Comparison of ENCODE assay signal across 8 cellular contexts in genomic region chr9:137028281-137029057, GRCh38. TPM values are rescaled to one million over a fixed set of nuclear protein-coding genes. Genes with fewer than 3 reads are reported as not detected.
DNase-seq lines count a peak whose midpoint lies in the region; ATAC-seq lines count a peak whose summit lies in the region.

No MANE protein-coding gene starts in this region.

- peak overlapping the region; percentile 85 for H3K4me3 ChIP-seq in SK-N-MC
- peak overlapping the region; percentile 39 to 58 for H3K4me3 ChIP-seq in aorta (ENCODE audit: low read length in 2 of 2)

- peak overlapping the region; percentile 67 for H3K9ac ChIP-seq in SK-N-MC (ENCODE audit: insufficient read length)

- peak overlapping the region in 2 of 3 donors; percentile 81 to 96 for H3K27ac Mint-ChIP-seq in IgD-negative memory B cell
- H3K27ac Mint-ChIP-seq in activated naive CD8-positive, alpha-beta T cell treated with anti-CD3 and anti-CD28 coated beads, Interleukin-2, amount 10 ng/mL, durations not matched to agents 7 days and 5 days = peak overlapping the region; percentile 58

- H3K4me3 Mint-ChIP-seq in IgD-negative memory B cell = peak overlapping the region; percentile 80 to 97 (median 90)
- H3K4me3 Mint-ChIP-seq in activated naive CD8-positive, alpha-beta T cell treated with anti-CD3 and anti-CD28 coated beads, Interleukin-2, amount 10 ng/mL, durations not matched to agents 7 days and 5 days = peak overlapping the region; percentile 74

- ATAC-seq in activated naive CD8-positive, alpha-beta T cell treated with anti-CD3 and anti-CD28 coated beads, Interleukin-2, amount 10 ng/mL, durations not matched to agents 7 days and 5 days (ENCODE audit: low read depth) = peak; percentile 63
- ATAC-seq in left cardiac atrium = peak; percentile 36 to 55
- ATAC-seq in aorta (ENCODE audit: low FRiP score) = peak; percentile 61

- 0 to 1% methylated on average over 73 to 95 of the region's 95 CpGs for WGBS in aorta, 2 donors

- no peaks in the 10 kb centered on the region for H3K27me3 ChIP-seq in aorta (ENCODE audit: control insufficient read depth in 1 of 2, insufficient read depth in 2 of 2, low read length in 1 of 2)

- H3K4me1 Mint-ChIP-seq in IgD-negative memory B cell = peaks cover 23 to 34% (median 27%) of the 10 kb centered on the region in 3 donors
- H3K4me1 Mint-ChIP-seq in activated naive CD8-positive, alpha-beta T cell treated with anti-CD3 and anti-CD28 coated beads, Interleukin-2, amount 10 ng/mL, durations not matched to agents 7 days and 5 days = peaks cover 29% of the 10 kb centered on the region

- H3K9me3 ChIP-seq in SK-N-MC (ENCODE audit: low read depth, low read length) = no peaks in the 10 kb centered on the region
- no peaks in the 10 kb centered on the region for H3K9me3 ChIP-seq in aorta (ENCODE audit: control insufficient read depth, low read length)

- POLR2A ChIA-PET in activated naive CD8-positive, alpha-beta T cell treated with anti-CD3 and anti-CD28 coated beads, Interleukin-2, amount 10 ng/mL, durations not matched to agents 7 days and 5 days (lab: Charles Lee) = interaction anchor here (0.6 to 2.4 kb wide), 8 partner anchors 10 to 212 kb away, joined by 3 to 8 read pairs (median 4); partner anchors contain the start of genes MAN1B1, SAPCD2 and TUBB4B

- H3K27me3 Mint-ChIP-seq in IgD-negative memory B cell = no peaks in the 10 kb centered on the region
- peaks cover 2% of the 10 kb centered on the region for H3K27me3 Mint-ChIP-seq in activated naive CD8-positive, alpha-beta T cell treated with anti-CD3 and anti-CD28 coated beads, Interleukin-2, amount 10 ng/mL, durations not matched to agents 7 days and 5 days

- H3K36me3 ChIP-seq in SK-N-MC (ENCODE audit: insufficient read depth, low read length) = no peaks in the 10 kb centered on the region
- H3K36me3 ChIP-seq in aorta (ENCODE audit: control insufficient read depth in 1 of 2, insufficient read depth in 2 of 2, low read length in 1 of 2) = no peaks in the 10 kb centered on the region

- H3K36me3 Mint-ChIP-seq in IgD-negative memory B cell = no peaks in the 10 kb centered on the region
- no peaks in the 10 kb centered on the region for H3K36me3 Mint-ChIP-seq in activated naive CD8-positive, alpha-beta T cell treated with anti-CD3 and anti-CD28 coated beads, Interleukin-2, amount 10 ng/mL, durations not matched to agents 7 days and 5 days

- intact Hi-C loops in left cardiac atrium (cut with DNase I) = no loop called here
- intact Hi-C loops in posterior cingulate gyrus (cut with DNase I) = loop anchor here (5.0 kb wide), 1 partner anchor 241 kb away; no protein-coding TSS in a partner anchor
- intact Hi-C loops in aorta (cut with DNase I) = loop anchor here in 1 of 2 donors (2.0 kb wide), 1 partner anchor 238 kb away; the partner anchor contains the start of gene TMEM141

- no peaks in the 10 kb centered on the region for H3K4me1 ChIP-seq in aorta (ENCODE audit: control insufficient read depth in 1 of 2, insufficient read depth in 2 of 2, low read length in 2 of 2)

- DNase-seq in SIG-M5 treated with dmso at 0.1 percent for 504 hours (lab: John Stamatoyannopoulos, UW; ENCODE audit: unreplicated experiment) (peak; percentile 65), SIG-M5 (lab: John Stamatoyannopoulos, UW) (no peak), SK-N-MC (ENCODE audit: low read depth, low spot score) (no peak), left cardiac atrium (peak; percentile 64), posterior cingulate gyrus (peak in 8 of 10 donors; percentile 63 to 96 (median 73)), aorta (peak; percentile 69 to 87)
- peak; percentile 88 for DNase-seq in activated naive CD8-positive, alpha-beta T cell treated with anti-CD3 and anti-CD28 coated beads, Interleukin-2, amount 10 ng/mL, durations not matched to agents 7 days and 5 days

- H3K9me3 Mint-ChIP-seq in IgD-negative memory B cell = no peaks in the 10 kb centered on the region
- H3K9me3 Mint-ChIP-seq in activated naive CD8-positive, alpha-beta T cell treated with anti-CD3 and anti-CD28 coated beads, Interleukin-2, amount 10 ng/mL, durations not matched to agents 7 days and 5 days = no peaks in the 10 kb centered on the region

- no peak overlapping the region for H3K27ac ChIP-seq in SK-N-MC
- H3K27ac ChIP-seq in aorta (ENCODE audit: low read depth in 1 of 2, low read length in 2 of 2) = no peak overlapping the region

RNA-seq across cellular contexts. Expression of gene ABCA2, which starts 0.4 kb away (rescaled TPM):
- 3.9 TPM for polyA plus RNA-seq in IgD-negative memory B cell
- 10 to 100 TPM; 67.1 to 74.5 TPM for total RNA-seq in activated naive CD8-positive, alpha-beta T cell treated with anti-CD3 and anti-CD28 coated beads, Interleukin-2, amount 10 ng/mL, durations not matched to agents 7 days and 5 days
- 10 to 100 TPM; 30.0 to 33.2 TPM for total RNA-seq in left cardiac atrium
- 10 to 100 TPM; 27.3 to 60.0 TPM for total RNA-seq in aorta
- 10 to 100 TPM in 1 of 2 donors, 1 to 10 TPM in 1; 9.0 to 48.1 TPM for polyA plus RNA-seq in aorta

RNA-seq across cellular contexts. Expression of gene FUT7, which starts 3.4 kb away (rescaled TPM):
- polyA plus RNA-seq in IgD-negative memory B cell (26.6 TPM), aorta (not detected)
- under 1 TPM; 0.39 to 0.62 TPM for total RNA-seq in activated naive CD8-positive, alpha-beta T cell treated with anti-CD3 and anti-CD28 coated beads, Interleukin-2, amount 10 ng/mL, durations not matched to agents 7 days and 5 days
- total RNA-seq in left cardiac atrium (under 1 TPM; 0.24 to 0.35 TPM), aorta (under 1 TPM; 0.27 to 0.68 TPM)

RNA-seq across cellular contexts. Expression of gene NPDC1, which starts 17.5 kb away (rescaled TPM):
- polyA plus RNA-seq in IgD-negative memory B cell (2.0 TPM), aorta (100 to 1,000 TPM in 1 of 2 donors, 10 to 100 TPM in 1; 26.5 to 190 TPM)
- total RNA-seq in activated naive CD8-positive, alpha-beta T cell treated with anti-CD3 and anti-CD28 coated beads, Interleukin-2, amount 10 ng/mL, durations not matched to agents 7 days and 5 days = 10 to 100 TPM; 22.4 to 27.0 TPM
- total RNA-seq in left cardiac atrium (10 to 100 TPM; 75.4 to 87.3 TPM), aorta (100 to 1,000 TPM in 1 of 2 donors, 10 to 100 TPM in 1; 99.3 to 217 TPM)

RNA-seq across cellular contexts. Expression of gene ENTPD2, which starts 25.4 kb away (rescaled TPM):
- polyA plus RNA-seq in IgD-negative memory B cell (not detected), aorta (not detected)
- total RNA-seq in activated naive CD8-positive, alpha-beta T cell treated with anti-CD3 and anti-CD28 coated beads, Interleukin-2, amount 10 ng/mL, durations not matched to agents 7 days and 5 days = not detected
- total RNA-seq in left cardiac atrium (1 to 10 TPM in 1 of 2 donors, under 1 TPM in 1; 0.60 to 2.2 TPM), aorta (1 to 10 TPM in 1 of 2 donors, under 1 TPM in 1; 0.16 to 1.7 TPM)

RNA-seq across cellular contexts. Expression of gene CLIC3, which starts 32.1 kb away (rescaled TPM):
- polyA plus RNA-seq in IgD-negative memory B cell (3.5 TPM), aorta (1 to 10 TPM; 1.6 to 6.7 TPM)
- 10 to 100 TPM; 13.3 to 14.7 TPM for total RNA-seq in activated naive CD8-positive, alpha-beta T cell treated with anti-CD3 and anti-CD28 coated beads, Interleukin-2, amount 10 ng/mL, durations not matched to agents 7 days and 5 days
- total RNA-seq in left cardiac atrium (1 to 10 TPM; 2.6 to 8.5 TPM), aorta (1 to 10 TPM; 3.8 to 7.0 TPM)

Comparison
In these comparisons a context has a peak if more than half of its experiments do, and no peak if none do; other contexts are left out.
1. DNase-seq: peak in SIG-M5 treated with dmso at 0.1 percent for 504 hours (single experiment), activated naive CD8-positive, alpha-beta T cell treated with anti-CD3 and anti-CD28 coated beads, Interleukin-2, amount 10 ng/mL, durations not matched to agents 7 days and 5 days (single experiment), left cardiac atrium (single experiment), posterior cingulate gyrus (8 of 10) and aorta (2 of 2); none in SIG-M5 (single experiment) and SK-N-MC (single experiment).
2. Peak in every context shown above with its lines, with median percentiles within 50 percentile points of each other: ATAC-seq.